Comparison of ENCODE assay signal across 25 cellular contexts in the genomic region with DNA sequence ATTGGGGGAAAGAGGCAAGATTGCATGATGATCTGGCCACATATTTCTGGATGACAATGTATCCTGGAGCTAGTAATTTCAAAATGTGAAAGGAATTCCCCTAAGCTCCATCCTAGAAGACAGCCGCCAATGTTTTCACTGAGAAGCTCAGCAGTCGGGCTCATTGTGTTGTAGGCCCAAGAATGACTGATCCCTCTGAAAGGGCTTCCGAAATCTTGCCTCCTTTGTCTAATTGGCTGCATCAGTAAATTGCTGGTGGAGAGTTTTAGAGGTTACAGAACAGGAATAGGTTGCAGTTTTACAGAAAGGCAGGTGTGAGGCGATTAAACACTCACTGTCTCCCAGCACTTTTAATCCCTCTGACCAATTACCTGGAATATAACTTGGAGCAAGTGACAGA.
"Had no signal": no experiment of that assay in that cellular context is flagged by ENCODE, and none has a peak within 500 bp of the region (broad histone marks: within the 10 kb centered on the region; RNA-seq: fewer than 3 reads in every experiment).

No MANE protein-coding gene starts in this region.

- H3K4me1 ChIP-seq: colonic mucosa, esophagus muscularis mucosa, heart right ventricle, lower lobe of right lung, psoas muscle, spleen, tibial nerve, upper lobe of left lung had no signal

- DNase-seq: colonic mucosa; effector memory CD4-positive, alpha-beta T cell; foreskin melanocyte; glutamatergic neuron; heart right ventricle; hippocampal formation; left ventricle myocardium superior; lower lobe of right lung; mesenchymal stem cell; mucosa of descending colon; naive B cell; occipital lobe; ovary; posterior cingulate gyrus; psoas muscle; right cardiac atrium; spleen; stimulated activated CD4-positive, alpha-beta T cell treated with anti-CD3 and anti-CD28 coated beads, Interleukin-4, amount 100 ng/mL, for 4 hours; stimulated activated naive B cell treated with anti-CD40 and anti-IgM and Interleukin-4, amounts not matched to agents 10 μg/mL and 1 μg/mL and 100 μg/mL, for 72 hours; upper lobe of left lung had no signal

- ATAC-seq: heart right ventricle; left ventricle myocardium superior; lower lobe of right lung; mucosa of descending colon; natural killer cell treated with Interleukin-12 subunit alpha and Interleukin-12 subunit beta and Interleukin-15 and Interleukin-18, amount 100 ng/mL, for 72 hours; psoas muscle; right cardiac atrium; stimulated activated naive B cell treated with anti-CD40 and anti-IgM and Interleukin-4, amounts not matched to agents 10 μg/mL and 1 μg/mL and 100 μg/mL, for 72 hours had no signal

- H3K36me3 ChIP-seq: colonic mucosa, esophagus muscularis mucosa, heart right ventricle, lower lobe of right lung, ovary, spleen, thoracic aorta, tibial nerve, upper lobe of left lung had no signal

- H3K27ac ChIP-seq: colonic mucosa, esophagus muscularis mucosa, heart right ventricle, lower lobe of right lung, ovary, psoas muscle, skin epidermis, spleen, thoracic aorta, tibial nerve, upper lobe of left lung had no signal

- H3K4me3 ChIP-seq: colonic mucosa, esophagus muscularis mucosa, heart right ventricle, lower lobe of right lung, mucosa of descending colon, ovary, psoas muscle, skin epidermis, spleen, thoracic aorta, tibial nerve, upper lobe of left lung had no signal

- H3K9me3 ChIP-seq: colonic mucosa, esophagus muscularis mucosa, heart right ventricle, lower lobe of right lung, mucosa of descending colon, ovary, psoas muscle, thoracic aorta, tibial nerve, upper lobe of left lung had no signal

- H3K27me3 ChIP-seq: colonic mucosa, esophagus muscularis mucosa, heart right ventricle, ovary, spleen, tibial nerve, upper lobe of left lung had no signal
